In genomic region chr3:124559650-124560405, GRCh38 we compare ENCODE assay signal across 8 cellular contexts.
DNase-seq lines count a peak whose midpoint lies in the region; ATAC-seq and TF ChIP-seq lines count a peak whose summit lies in the region.

No MANE protein-coding gene starts in this region.

- no peaks in the 10 kb centered on the region for H3K4me1 Mint-ChIP-seq in T-cell

- H3K36me3 ChIP-seq in right atrium auricular region: no peaks in the 10 kb centered on the region
- H3K36me3 ChIP-seq in rectal smooth muscle tissue (ENCODE audit: control insufficient read depth, insufficient read depth, low read length): no peaks in the 10 kb centered on the region

- H3K27me3 ChIP-seq in right atrium auricular region (no peaks in the 10 kb centered on the region), rectal smooth muscle tissue (ENCODE audit: control insufficient read depth, insufficient read depth, low read length) (peaks cover 2% of the 10 kb centered on the region)

- no peak overlapping the region for H3K9ac ChIP-seq in rectal smooth muscle tissue (ENCODE audit: low read length)

- H3K27ac ChIP-seq in right atrium auricular region: peak overlapping the region in 1 of 2 donors; percentile 34
- peak overlapping the region; percentile 58 for H3K27ac ChIP-seq in rectal smooth muscle tissue (ENCODE audit: low read depth, low read length)

- H3K4me1 ChIP-seq in right atrium auricular region: peaks cover 0 to 35% of the 10 kb centered on the region in 2 donors
- peaks cover 16% of the 10 kb centered on the region for H3K4me1 ChIP-seq in rectal smooth muscle tissue (ENCODE audit: control insufficient read depth, insufficient read depth, low read length)

- no peak overlapping the region for H3K4me3 ChIP-seq in right atrium auricular region
- no peak overlapping the region for H3K4me3 ChIP-seq in rectal smooth muscle tissue (ENCODE audit: low read length)

- H3K27me3 Mint-ChIP-seq in T-cell: peaks cover 48 to 51% of the 10 kb centered on the region in 2 donors

- CTCF ChIA-PET in T-cell (lab: Charles Lee): interaction anchor here (0.6 to 3.0 kb wide), 13 partner anchors 9 to 298 kb away, joined by 3 to 17 read pairs (median 4); no protein-coding TSS in a partner anchor

- TF ChIP-seq CTCF in right atrium auricular region (IDR thresholded peaks at IDR 0.05): peak; percentile 70 to 87

- no peaks in the 10 kb centered on the region for H3K9me3 ChIP-seq in right atrium auricular region

- no peak overlapping the region for H3K27ac Mint-ChIP-seq in T-cell

- ATAC-seq in T-cell (replicated peaks in 1 of 4) (peak; percentile 40 to 71 (median 49)), HG03565 (IDR thresholded peaks at IDR 0.05; ENCODE audit: unreplicated experiment) (no peak)

- H3K4me3 Mint-ChIP-seq in T-cell: no peak overlapping the region

- no peaks in the 10 kb centered on the region for H3K9me3 Mint-ChIP-seq in T-cell

- no peaks in the 10 kb centered on the region for H3K36me3 Mint-ChIP-seq in T-cell

- peak; percentile 49 for DNase-seq in activated gamma-delta T cell treated with Interleukin-2 at 50 U/mL for 16 hours
- no peak for DNase-seq in activated gamma-delta T cell (lab: John Stamatoyannopoulos, UW)
- peak; percentile 67 to 83 (median 82) for DNase-seq in NCI-H1417 (lab: John Stamatoyannopoulos, UW)
- peak in 32 of 34 experiments; percentile 3 to 53 (median 30) for DNase-seq in T-cell
- peak in 51 of 56 donors; percentile 11 to 87 (median 51) for DNase-seq in amygdala (lab: John Stamatoyannopoulos, UW)
- peak; percentile 77 for DNase-seq in right atrium auricular region (ENCODE audit: low spot score)

- POLR2A ChIA-PET in T-cell (lab: Charles Lee): no interaction called here
